In genomic region chr7:128458956-128459355, GRCh38 we compare ENCODE assay signal across 8 cellular contexts. TPM values are rescaled to one million over a fixed set of nuclear protein-coding genes. Genes with fewer than 3 reads are reported as not detected.
DNase-seq lines count a peak whose midpoint lies in the region; TF ChIP-seq lines count a peak whose summit lies in the region.

No MANE protein-coding gene starts in this region.

- H3K27me3 Mint-ChIP-seq in nephron (ENCODE audit: low read depth): peaks cover 3% of the 10 kb centered on the region

- no peaks in the 10 kb centered on the region for H3K9me3 ChIP-seq in HEK293 (ENCODE audit: control insufficient read depth, insufficient read depth, low read depth, low read length)
- no peaks in the 10 kb centered on the region for H3K9me3 ChIP-seq in KOPT-K1 (ENCODE audit: insufficient read depth, low read length, poor library complexity, severe bottlenecking)

- H3K4me1 Mint-ChIP-seq in nephron: peaks cover 47% of the 10 kb centered on the region

- no peak overlapping the region for H3K27ac ChIP-seq in HEK293 (ENCODE audit: extremely low read depth, low read depth, low read length)
- H3K27ac ChIP-seq in KOPT-K1 (ENCODE audit: low read depth, low read length, poor library complexity, severe bottlenecking): peak overlapping the region; percentile 5

- DNase-seq in NCI-H526 treated with DMSO at 0.1 percent for 48 hours (lab: John Stamatoyannopoulos, UW) (peak; percentile 46), NCI-H526 (lab: John Stamatoyannopoulos, UW) (no peak), mucosa of gallbladder (ENCODE audit: low spot score) (no peak), globus pallidus (ENCODE audit: low spot score) (no peak), NCI-H774 (lab: John Stamatoyannopoulos, UW) (no peak)

- peaks cover 41% of the 10 kb centered on the region for H3K36me3 Mint-ChIP-seq in nephron (ENCODE audit: low read depth)

- peak overlapping the region in 2 of 3 experiments; percentile 19 to 35 for H3K27ac Mint-ChIP-seq in nephron

- TF ChIP-seq CTCF in HEK293 (tag by site-specific recombination; IDR thresholded peaks at IDR 0.05) (no peak), nephron (IDR thresholded peaks at IDR 0.05; ENCODE audit: unreplicated experiment in 3 of 3) (no peak)

- peaks cover 10% of the 10 kb centered on the region for H3K4me1 ChIP-seq in HEK293 (ENCODE audit: control insufficient read depth, insufficient read depth, low read length)

- POLR2A ChIA-PET in HEK293 (lab: Yijun Ruan, JAX): no interaction called here

- no peaks in the 10 kb centered on the region for H3K9me3 Mint-ChIP-seq in nephron

- H3K4me3 ChIP-seq in HEK293 (ENCODE audit: low read depth, low read length): no peak overlapping the region

- peaks cover 0 to 11% of the 10 kb centered on the region in 2 experiments; a peak in 2 of 3 replicates for H3K36me3 ChIP-seq in HEK293 (ENCODE audit: control insufficient read depth in 2 of 2, insufficient read depth in 1 of 2, low read length in 2 of 2)
- H3K36me3 ChIP-seq in KOPT-K1 (ENCODE audit: insufficient read depth, low read length): peaks cover 23% of the 10 kb centered on the region

- H3K4me3 Mint-ChIP-seq in nephron: peak overlapping the region; percentile 65 to 83 (median 80)

- CTCF ChIA-PET in HEK293 (lab: Yijun Ruan, JAX): interaction anchor here (0.5 to 4.2 kb wide), 14 partner anchors 10 to 606 kb away, joined by 3 to 189 read pairs (median 4); partner anchors contain the start of gene METTL2B

TF ChIP-seq in HEK293, 187 proteins besides CTCF, POLR2A, EP300 and RAD21:
- TF ChIP-seq PRDM1 (tag by site-specific recombination; IDR thresholded peaks at IDR 0.05) (peak; percentile 20; the same call in 1 of the 2 replicates), ZNF610 (tag by site-specific recombination; IDR thresholded peaks at IDR 0.05; ENCODE audit: borderline replicate concordance) (no peak), GFI1B (tag by site-specific recombination; IDR thresholded peaks at IDR 0.05) (no peak), ZFP69B (tag by site-specific recombination; IDR thresholded peaks at IDR 0.05) (no peak), YY2 (tag by site-specific recombination; IDR thresholded peaks at IDR 0.05) (no peak), ZNF513 (tag by site-specific recombination; IDR thresholded peaks at IDR 0.05) (no peak)
- TF ChIP-seq, protein P1, sequence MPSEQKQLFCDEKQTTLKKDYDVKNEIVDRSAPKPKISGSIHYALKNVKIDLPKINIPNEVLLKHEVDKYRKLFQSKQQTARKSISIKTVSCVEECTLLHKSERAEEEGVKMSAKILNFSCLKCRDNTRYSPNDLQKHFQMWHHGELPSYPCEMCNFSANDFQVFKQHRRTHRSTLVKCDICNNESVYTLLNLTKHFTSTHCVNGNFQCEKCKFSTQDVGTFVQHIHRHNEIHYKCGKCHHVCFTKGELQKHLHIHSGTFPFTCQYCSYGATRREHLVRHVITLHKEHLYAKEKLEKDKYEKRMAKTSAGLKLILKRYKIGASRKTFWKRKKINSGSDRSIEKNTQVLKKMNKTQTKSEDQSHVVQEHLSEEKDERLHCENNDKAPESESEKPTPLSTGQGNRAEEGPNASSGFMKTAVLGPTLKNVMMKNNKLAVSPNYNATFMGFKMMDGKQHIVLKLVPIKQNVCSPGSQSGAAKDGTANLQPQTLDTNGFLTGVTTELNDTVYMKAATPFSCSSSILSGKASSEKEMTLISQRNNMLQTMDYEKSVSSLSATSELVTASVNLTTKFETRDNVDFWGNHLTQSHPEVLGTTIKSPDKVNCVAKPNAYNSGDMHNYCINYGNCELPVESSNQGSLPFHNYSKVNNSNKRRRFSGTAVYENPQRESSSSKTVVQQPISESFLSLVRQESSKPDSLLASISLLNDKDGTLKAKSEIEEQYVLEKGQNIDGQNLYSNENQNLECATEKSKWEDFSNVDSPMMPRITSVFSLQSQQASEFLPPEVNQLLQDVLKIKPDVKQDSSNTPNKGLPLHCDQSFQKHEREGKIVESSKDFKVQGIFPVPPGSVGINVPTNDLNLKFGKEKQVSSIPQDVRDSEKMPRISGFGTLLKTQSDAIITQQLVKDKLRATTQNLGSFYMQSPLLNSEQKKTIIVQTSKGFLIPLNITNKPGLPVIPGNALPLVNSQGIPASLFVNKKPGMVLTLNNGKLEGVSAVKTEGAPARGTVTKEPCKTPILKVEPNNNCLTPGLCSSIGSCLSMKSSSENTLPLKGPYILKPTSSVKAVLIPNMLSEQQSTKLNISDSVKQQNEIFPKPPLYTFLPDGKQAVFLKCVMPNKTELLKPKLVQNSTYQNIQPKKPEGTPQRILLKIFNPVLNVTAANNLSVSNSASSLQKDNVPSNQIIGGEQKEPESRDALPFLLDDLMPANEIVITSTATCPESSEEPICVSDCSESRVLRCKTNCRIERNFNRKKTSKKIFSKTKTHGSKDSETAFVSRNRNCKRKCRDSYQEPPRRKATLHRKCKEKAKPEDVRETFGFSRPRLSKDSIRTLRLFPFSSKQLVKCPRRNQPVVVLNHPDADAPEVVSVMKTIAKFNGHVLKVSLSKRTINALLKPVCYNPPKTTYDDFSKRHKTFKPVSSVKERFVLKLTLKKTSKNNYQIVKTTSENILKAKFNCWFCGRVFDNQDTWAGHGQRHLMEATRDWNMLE (tag by site-specific recombination; conservative IDR thresholded peaks at IDR 0.05; ENCODE audit: low read depth): no peak

RNA-seq across cellular contexts. Expression of gene HILPDA, which starts 3.3 kb away (rescaled TPM):
- total RNA-seq in mucosa of gallbladder: 7.4 TPM

RNA-seq across cellular contexts. Expression of gene METTL2B, which starts 17.6 kb away (rescaled TPM):
- total RNA-seq in mucosa of gallbladder: 19.4 TPM

RNA-seq across cellular contexts. Expression of gene IMPDH1, which starts 49.2 kb away (rescaled TPM):
- total RNA-seq in mucosa of gallbladder: 18.6 TPM
